In the genomic region with DNA sequence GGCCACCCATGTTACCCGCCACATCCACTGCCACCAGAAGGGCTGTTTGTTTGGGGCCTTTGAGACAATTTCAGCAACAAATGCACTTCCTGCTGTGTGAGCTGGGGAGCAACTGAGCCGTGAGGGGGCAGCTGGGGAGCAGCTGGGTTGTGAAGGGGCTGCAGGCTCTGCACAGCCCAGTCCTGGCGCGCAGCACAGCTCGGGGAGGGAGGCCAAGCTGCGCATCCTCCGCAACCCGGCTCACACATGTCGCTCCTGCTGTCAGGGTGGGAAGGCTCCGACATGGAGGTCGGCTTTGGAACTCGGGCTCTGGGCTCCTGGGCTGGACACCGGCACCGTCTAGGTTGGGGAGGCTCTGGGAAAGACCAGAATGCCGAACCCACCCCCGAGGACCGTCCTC, we compare ENCODE assay signal across 1 cellular context.
TF ChIP-seq lines count a peak whose summit lies in the region.

No MANE protein-coding gene starts in this region.

TF ChIP-seq in SK-N-SH treated with all-trans-retinoic acid at 6 μM for 48 hours, 23 proteins besides CTCF, POLR2A, EP300 and RAD21 (continued from another document):
- TF ChIP-seq, protein P1, sequence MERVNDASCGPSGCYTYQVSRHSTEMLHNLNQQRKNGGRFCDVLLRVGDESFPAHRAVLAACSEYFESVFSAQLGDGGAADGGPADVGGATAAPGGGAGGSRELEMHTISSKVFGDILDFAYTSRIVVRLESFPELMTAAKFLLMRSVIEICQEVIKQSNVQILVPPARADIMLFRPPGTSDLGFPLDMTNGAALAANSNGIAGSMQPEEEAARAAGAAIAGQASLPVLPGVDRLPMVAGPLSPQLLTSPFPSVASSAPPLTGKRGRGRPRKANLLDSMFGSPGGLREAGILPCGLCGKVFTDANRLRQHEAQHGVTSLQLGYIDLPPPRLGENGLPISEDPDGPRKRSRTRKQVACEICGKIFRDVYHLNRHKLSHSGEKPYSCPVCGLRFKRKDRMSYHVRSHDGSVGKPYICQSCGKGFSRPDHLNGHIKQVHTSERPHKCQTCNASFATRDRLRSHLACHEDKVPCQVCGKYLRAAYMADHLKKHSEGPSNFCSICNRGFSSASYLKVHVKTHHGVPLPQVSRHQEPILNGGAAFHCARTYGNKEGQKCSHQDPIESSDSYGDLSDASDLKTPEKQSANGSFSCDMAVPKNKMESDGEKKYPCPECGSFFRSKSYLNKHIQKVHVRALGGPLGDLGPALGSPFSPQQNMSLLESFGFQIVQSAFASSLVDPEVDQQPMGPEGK (CRISPR knock-in tag; IDR thresholded peaks at IDR 0.05; ENCODE audit: borderline replicate concordance), result no peak
- TF ChIP-seq, protein P2, sequence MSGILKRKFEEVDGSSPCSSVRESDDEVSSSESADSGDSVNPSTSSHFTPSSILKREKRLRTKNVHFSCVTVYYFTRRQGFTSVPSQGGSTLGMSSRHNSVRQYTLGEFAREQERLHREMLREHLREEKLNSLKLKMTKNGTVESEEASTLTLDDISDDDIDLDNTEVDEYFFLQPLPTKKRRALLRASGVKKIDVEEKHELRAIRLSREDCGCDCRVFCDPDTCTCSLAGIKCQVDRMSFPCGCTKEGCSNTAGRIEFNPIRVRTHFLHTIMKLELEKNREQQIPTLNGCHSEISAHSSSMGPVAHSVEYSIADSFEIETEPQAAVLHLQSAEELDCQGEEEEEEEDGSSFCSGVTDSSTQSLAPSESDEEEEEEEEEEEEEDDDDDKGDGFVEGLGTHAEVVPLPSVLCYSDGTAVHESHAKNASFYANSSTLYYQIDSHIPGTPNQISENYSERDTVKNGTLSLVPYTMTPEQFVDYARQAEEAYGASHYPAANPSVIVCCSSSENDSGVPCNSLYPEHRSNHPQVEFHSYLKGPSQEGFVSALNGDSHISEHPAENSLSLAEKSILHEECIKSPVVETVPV (CRISPR knock-in tag; IDR thresholded peaks at IDR 0.05), result no peak
- TF ChIP-seq ESRRG (CRISPR knock-in tag; IDR thresholded peaks at IDR 0.05), result no peak
- TF ChIP-seq ZFP3 (CRISPR knock-in tag; IDR thresholded peaks at IDR 0.05), result no peak
- no peak for TF ChIP-seq ZFP30 (CRISPR knock-in tag; IDR thresholded peaks at IDR 0.05)
- TF ChIP-seq ZNF70 (CRISPR knock-in tag; IDR thresholded peaks at IDR 0.05), result no peak
- TF ChIP-seq BACH2 (CRISPR knock-in tag; IDR thresholded peaks at IDR 0.05; ENCODE audit: borderline replicate concordance), result no peak
- no peak for TF ChIP-seq CSDC2 (CRISPR knock-in tag; IDR thresholded peaks at IDR 0.05)
- TF ChIP-seq OSR1 (CRISPR knock-in tag; IDR thresholded peaks at IDR 0.05), result no peak
TF ChIP-seq in SK-N-SH treated with all-trans-retinoic acid at 6 μM for 48 hours: peak in this region for 0.
